Comparison of ENCODE assay signal across 8 cellular contexts in the genomic region with DNA sequence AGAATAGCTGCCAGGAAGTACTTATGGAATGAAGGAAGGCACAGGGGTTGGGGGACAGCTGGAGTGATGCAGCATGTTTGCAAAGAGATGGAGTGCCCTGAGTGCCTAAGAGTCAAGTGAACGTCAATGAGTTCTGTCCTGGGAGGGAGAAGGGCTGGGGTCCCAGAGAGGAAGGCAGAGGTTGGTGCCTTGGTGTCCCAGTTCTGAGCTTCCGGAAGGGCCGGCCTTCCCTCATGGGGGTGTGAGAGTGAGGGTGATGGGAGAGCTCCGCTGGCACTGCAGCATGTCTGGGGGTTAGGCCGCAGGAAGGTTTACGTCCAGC. TPM values are rescaled to one million over a fixed set of nuclear protein-coding genes. Genes with fewer than 3 reads are reported as not detected.
DNase-seq lines count a peak whose midpoint lies in the region; ATAC-seq and TF ChIP-seq lines count a peak whose summit lies in the region.

No MANE protein-coding gene starts in this region.

- H3K4me1 Mint-ChIP-seq in activated T-cell treated with anti-CD3 and anti-CD28 coated beads, Interleukin-2, amount 50 U/mL, for 72 hours (ENCODE audit: low read depth) = peaks cover 66% of the 10 kb centered on the region
- H3K4me1 Mint-ChIP-seq in activated CD8-positive, alpha-beta T cell treated with anti-CD3 and anti-CD28 coated beads for 36 hours (ENCODE audit: low read depth) = peaks cover 45% of the 10 kb centered on the region

- DNase-seq in activated T-cell treated with anti-CD3 and anti-CD28 coated beads, Interleukin-2, amount 50 U/mL, for 72 hours = no peak
- no peak for DNase-seq in activated T-cell treated with anti-CD3 and anti-CD28 coated beads, Interleukin-2, amount 50 U/mL, for 48 hours
- no peak for DNase-seq in activated CD8-positive, alpha-beta T cell treated with anti-CD3 and anti-CD28 coated beads for 36 hours
- DNase-seq in tibial artery = no peak
- no peak for DNase-seq in SIG-M5 treated with dmso at 0.1 percent for 504 hours (lab: John Stamatoyannopoulos, UW; ENCODE audit: unreplicated experiment)
- DNase-seq in effector CD4-positive, alpha-beta T cell = no peak
- no peak for DNase-seq in NCI-H187 treated with DMSO at 0.1 percent for 48 hours (lab: John Stamatoyannopoulos, UW)

- TF ChIP-seq CTCF in activated CD8-positive, alpha-beta T cell treated with anti-CD3 and anti-CD28 coated beads for 36 hours (IDR thresholded peaks at IDR 0.05) = no peak
- TF ChIP-seq CTCF in tibial artery (IDR thresholded peaks at IDR 0.05) = no peak

- POLR2A ChIA-PET in activated CD8-positive, alpha-beta T cell treated with anti-CD3 and anti-CD28 coated beads for 36 hours (lab: Charles Lee) = interaction anchor here (0.6 to 2.3 kb wide), 3 partner anchors 14 to 48 kb away, joined by 3 to 12 read pairs (median 3); no protein-coding TSS in a partner anchor

- H3K4me3 Mint-ChIP-seq in activated T-cell treated with anti-CD3 and anti-CD28 coated beads, Interleukin-2, amount 50 U/mL, for 72 hours = peak overlapping the region; percentile 83 to 90
- peak overlapping the region; percentile 75 for H3K4me3 Mint-ChIP-seq in activated CD8-positive, alpha-beta T cell treated with anti-CD3 and anti-CD28 coated beads for 36 hours

- no peaks in the 10 kb centered on the region for H3K36me3 ChIP-seq in tibial artery

- H3K4me1 ChIP-seq in tibial artery = peaks cover 0 to 79% (median 68%) of the 10 kb centered on the region in 4 donors

- H3K9me3 Mint-ChIP-seq in activated T-cell treated with anti-CD3 and anti-CD28 coated beads, Interleukin-2, amount 50 U/mL, for 72 hours = no peaks in the 10 kb centered on the region
- no peaks in the 10 kb centered on the region for H3K9me3 Mint-ChIP-seq in activated CD8-positive, alpha-beta T cell treated with anti-CD3 and anti-CD28 coated beads for 36 hours

- H3K27me3 Mint-ChIP-seq in activated T-cell treated with anti-CD3 and anti-CD28 coated beads, Interleukin-2, amount 50 U/mL, for 72 hours (ENCODE audit: low read depth) = peaks cover 41% of the 10 kb centered on the region
- H3K27me3 Mint-ChIP-seq in activated CD8-positive, alpha-beta T cell treated with anti-CD3 and anti-CD28 coated beads for 36 hours = peaks cover 32% of the 10 kb centered on the region

- peak overlapping the region in 1 of 2 donors; percentile 14 for H3K4me3 ChIP-seq in tibial artery

- H3K27ac ChIP-seq in layer of hippocampus (ENCODE audit: low read depth, low read length) (peak overlapping the region; percentile 39), tibial artery (peak overlapping the region; percentile 73 to 77)

- no peaks in the 10 kb centered on the region for H3K9me3 ChIP-seq in tibial artery

- no peaks in the 10 kb centered on the region for H3K36me3 Mint-ChIP-seq in activated T-cell treated with anti-CD3 and anti-CD28 coated beads, Interleukin-2, amount 50 U/mL, for 72 hours (ENCODE audit: insufficient read depth in 2 of 2)
- H3K36me3 Mint-ChIP-seq in activated CD8-positive, alpha-beta T cell treated with anti-CD3 and anti-CD28 coated beads for 36 hours (ENCODE audit: low read depth) = no peaks in the 10 kb centered on the region

- no peak overlapping the region for H3K27ac Mint-ChIP-seq in activated T-cell treated with anti-CD3 and anti-CD28 coated beads, Interleukin-2, amount 50 U/mL, for 72 hours
- H3K27ac Mint-ChIP-seq in activated CD8-positive, alpha-beta T cell treated with anti-CD3 and anti-CD28 coated beads for 36 hours = peak overlapping the region; percentile 21

- no peaks in the 10 kb centered on the region for H3K27me3 ChIP-seq in layer of hippocampus (ENCODE audit: control insufficient read depth, insufficient read depth, low read length)
- H3K27me3 ChIP-seq in tibial artery = peaks cover 0 to 16% of the 10 kb centered on the region in 2 donors

- intact Hi-C loops in activated CD8-positive, alpha-beta T cell treated with anti-CD3 and anti-CD28 coated beads for 36 hours (cut with micrococcal nuclease) = loop anchor here (5.0 kb wide), 1 partner anchor 37 kb away; no protein-coding TSS in a partner anchor
- intact Hi-C loops in tibial artery (cut with DNase I; ENCODE audit: low total_unique reads) = loop anchor here (2.0 to 5.0 kb wide), 3 partner anchors 21 to 272 kb away; no protein-coding TSS in a partner anchor

- ATAC-seq in activated T-cell treated with anti-CD3 and anti-CD28 coated beads, Interleukin-2, amount 50 U/mL, for 72 hours (replicated peaks in 1 of 2) = no peak
- no peak for ATAC-seq in activated CD8-positive, alpha-beta T cell treated with anti-CD3 and anti-CD28 coated beads for 36 hours

- CTCF ChIA-PET in activated CD8-positive, alpha-beta T cell treated with anti-CD3 and anti-CD28 coated beads for 36 hours (lab: Charles Lee) = interaction anchor here (0.6 to 8.6 kb wide), 28 partner anchors 9 to 290 kb away, joined by 3 to 273 read pairs (median 4); partner anchors contain the start of genes BCAN, CRABP2, HAPLN2 and ISG20L2

RNA-seq across cellular contexts. Expression of gene NES, which starts 17.6 kb away (rescaled TPM):
- total RNA-seq in activated T-cell treated with anti-CD3 and anti-CD28 coated beads, Interleukin-2, amount 50 U/mL, for 72 hours = under 1 TPM in 1 of 2 donors, not detected in 1; 0.05 TPM
- not detected for total RNA-seq in activated CD8-positive, alpha-beta T cell treated with anti-CD3 and anti-CD28 coated beads for 36 hours

RNA-seq across cellular contexts. Expression of gene BCAN, which starts 17.7 kb away (rescaled TPM):
- under 1 TPM in 1 of 2 donors, not detected in 1; 0.10 TPM for total RNA-seq in activated T-cell treated with anti-CD3 and anti-CD28 coated beads, Interleukin-2, amount 50 U/mL, for 72 hours
- not detected for total RNA-seq in activated CD8-positive, alpha-beta T cell treated with anti-CD3 and anti-CD28 coated beads for 36 hours

RNA-seq across cellular contexts. Expression of gene HAPLN2, which starts 40.4 kb away (rescaled TPM):
- under 1 TPM; 0.22 to 1.00 TPM for total RNA-seq in activated T-cell treated with anti-CD3 and anti-CD28 coated beads, Interleukin-2, amount 50 U/mL, for 72 hours
- total RNA-seq in activated CD8-positive, alpha-beta T cell treated with anti-CD3 and anti-CD28 coated beads for 36 hours = not detected

RNA-seq across cellular contexts. Expression of gene CRABP2, which starts 45.8 kb away (rescaled TPM):
- 1 to 10 TPM; 2.5 TPM for total RNA-seq in activated T-cell treated with anti-CD3 and anti-CD28 coated beads, Interleukin-2, amount 50 U/mL, for 72 hours
- under 1 TPM; 0.78 to 0.90 TPM for total RNA-seq in activated CD8-positive, alpha-beta T cell treated with anti-CD3 and anti-CD28 coated beads for 36 hours

RNA-seq across cellular contexts. Expression of gene GPATCH4, which starts 58.4 kb away (rescaled TPM):
- 10 to 100 TPM; 25.6 to 31.6 TPM for total RNA-seq in activated T-cell treated with anti-CD3 and anti-CD28 coated beads, Interleukin-2, amount 50 U/mL, for 72 hours
- total RNA-seq in activated CD8-positive, alpha-beta T cell treated with anti-CD3 and anti-CD28 coated beads for 36 hours = 10 to 100 TPM; 50.7 to 51.0 TPM
